Comparison of ENCODE assay signal across 12 cellular contexts in the genomic region with DNA sequence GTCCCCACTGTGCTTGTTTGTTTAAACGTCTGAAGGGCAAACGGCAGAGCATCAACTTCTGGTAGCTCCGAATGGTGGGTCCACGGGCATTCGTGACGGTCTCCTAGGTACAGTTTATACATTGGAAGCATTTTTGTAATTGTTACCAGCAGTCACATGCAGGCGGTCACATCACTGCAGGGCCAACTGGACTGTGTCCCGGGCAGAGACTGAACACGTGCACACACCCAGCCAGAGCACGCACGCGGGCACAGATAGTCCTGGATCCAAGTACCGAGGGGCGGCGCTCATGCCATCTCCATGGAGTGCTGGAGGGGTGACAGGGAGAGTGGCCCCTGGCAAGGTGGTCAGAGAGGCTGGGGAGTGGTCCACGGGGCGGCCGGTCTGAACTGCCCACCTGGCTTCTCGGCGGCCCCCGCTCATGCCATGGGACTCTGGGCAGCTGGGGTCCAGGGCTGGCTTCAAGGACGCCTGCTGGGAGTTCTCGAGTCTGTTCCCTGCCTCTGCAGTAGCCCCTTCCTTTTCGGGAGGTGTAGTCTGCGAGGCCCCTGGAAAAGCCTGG.
"Had no signal": no experiment of that assay in that cellular context is flagged by ENCODE, and none has a peak within 500 bp of the region (broad histone marks: within the 10 kb centered on the region; RNA-seq: fewer than 3 reads in every experiment).

No MANE protein-coding gene starts in this region.

- H3K36me3 ChIP-seq: thyroid gland, vagina had no signal

- H3K27me3 ChIP-seq: thyroid gland, vagina had no signal

- ATAC-seq: activated CD4-positive, alpha-beta T cell treated with anti-CD3 and anti-CD28 coated beads for 36 hours; activated CD8-positive, alpha-beta T cell treated with anti-CD3 and anti-CD28 coated beads, Interleukin-2, amount 10 ng/mL, durations not matched to agents 7 days and 5 days; esophagus mucosa; left colon; T-cell had no signal

- H3K4me3 ChIP-seq: skin epidermis, thyroid gland, vagina had no signal

- H3K27ac ChIP-seq: skin epidermis, vagina had no signal

- DNase-seq: activated CD4-positive, alpha-beta T cell treated with anti-CD3 and anti-CD28 coated beads for 36 hours; activated CD8-positive, alpha-beta T cell treated with anti-CD3 and anti-CD28 coated beads, Interleukin-2, amount 10 ng/mL, durations not matched to agents 7 days and 5 days; activated naive CD4-positive, alpha-beta T cell; glutamatergic neuron; left colon; mesendoderm; T-cell; T1000; thyroid gland had no signal

- H3K9me3 ChIP-seq: thyroid gland, vagina had no signal
